ENCODE assay signal across 1 cellular context in the genomic region with DNA sequence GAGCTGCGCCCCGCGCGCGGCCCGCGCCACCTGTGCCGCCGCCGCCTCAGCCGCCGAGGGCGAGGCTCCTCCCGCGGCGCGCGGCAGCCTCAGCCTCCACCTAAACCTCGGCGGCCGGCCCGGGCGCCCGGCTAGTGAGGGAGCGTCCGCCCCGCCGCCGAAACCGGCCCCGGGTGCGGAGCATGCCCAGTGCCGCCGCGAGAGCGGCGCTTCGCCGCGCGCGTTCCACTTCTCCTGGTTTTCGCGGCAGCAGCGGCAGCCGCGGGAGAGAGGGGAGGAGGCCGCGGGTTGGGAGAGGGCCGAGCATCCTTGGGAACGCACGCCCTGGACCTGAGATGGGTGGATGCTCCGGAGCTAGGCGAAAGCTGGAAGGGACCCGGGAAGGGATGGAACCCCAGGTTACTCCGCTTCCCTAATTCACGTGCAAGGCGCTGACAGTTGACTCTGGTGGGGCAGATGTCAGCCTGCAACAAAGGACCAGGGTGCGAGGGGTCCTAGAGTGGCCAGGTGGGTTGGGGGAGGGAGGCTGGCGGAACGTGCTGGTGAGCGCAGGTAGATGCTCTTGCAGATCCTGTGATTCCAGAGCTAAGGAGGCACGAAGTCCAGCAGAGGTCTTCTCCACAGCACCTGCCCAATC.
TF ChIP-seq lines count a peak whose summit lies in the region.

A gene with protein sequence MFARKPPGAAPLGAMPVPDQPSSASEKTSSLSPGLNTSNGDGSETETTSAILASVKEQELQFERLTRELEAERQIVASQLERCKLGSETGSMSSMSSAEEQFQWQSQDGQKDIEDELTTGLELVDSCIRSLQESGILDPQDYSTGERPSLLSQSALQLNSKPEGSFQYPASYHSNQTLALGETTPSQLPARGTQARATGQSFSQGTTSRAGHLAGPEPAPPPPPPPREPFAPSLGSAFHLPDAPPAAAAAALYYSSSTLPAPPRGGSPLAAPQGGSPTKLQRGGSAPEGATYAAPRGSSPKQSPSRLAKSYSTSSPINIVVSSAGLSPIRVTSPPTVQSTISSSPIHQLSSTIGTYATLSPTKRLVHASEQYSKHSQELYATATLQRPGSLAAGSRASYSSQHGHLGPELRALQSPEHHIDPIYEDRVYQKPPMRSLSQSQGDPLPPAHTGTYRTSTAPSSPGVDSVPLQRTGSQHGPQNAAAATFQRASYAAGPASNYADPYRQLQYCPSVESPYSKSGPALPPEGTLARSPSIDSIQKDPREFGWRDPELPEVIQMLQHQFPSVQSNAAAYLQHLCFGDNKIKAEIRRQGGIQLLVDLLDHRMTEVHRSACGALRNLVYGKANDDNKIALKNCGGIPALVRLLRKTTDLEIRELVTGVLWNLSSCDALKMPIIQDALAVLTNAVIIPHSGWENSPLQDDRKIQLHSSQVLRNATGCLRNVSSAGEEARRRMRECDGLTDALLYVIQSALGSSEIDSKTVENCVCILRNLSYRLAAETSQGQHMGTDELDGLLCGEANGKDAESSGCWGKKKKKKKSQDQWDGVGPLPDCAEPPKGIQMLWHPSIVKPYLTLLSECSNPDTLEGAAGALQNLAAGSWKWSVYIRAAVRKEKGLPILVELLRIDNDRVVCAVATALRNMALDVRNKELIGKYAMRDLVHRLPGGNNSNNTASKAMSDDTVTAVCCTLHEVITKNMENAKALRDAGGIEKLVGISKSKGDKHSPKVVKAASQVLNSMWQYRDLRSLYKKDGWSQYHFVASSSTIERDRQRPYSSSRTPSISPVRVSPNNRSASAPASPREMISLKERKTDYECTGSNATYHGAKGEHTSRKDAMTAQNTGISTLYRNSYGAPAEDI (N-terminal part only) (minus strand): TSS at position 177 of the 637 bp plus-strand sequence. CDS start 593 bp downstream, outside the sequence.

TF ChIP-seq in IMR-90, 13 proteins besides CTCF, POLR2A, EP300 and RAD21:
- TF ChIP-seq RCOR1 (IDR thresholded peaks at IDR 0.05; ENCODE audit: insufficient replicate concordance, low read length): no peak
- no peak for TF ChIP-seq MAFK (IDR thresholded peaks at IDR 0.05; ENCODE audit: low read depth, low read length)
- TF ChIP-seq MXI1 (IDR thresholded peaks at IDR 0.05; ENCODE audit: borderline replicate concordance, low read depth, low read length): no peak
- TF ChIP-seq, protein P1, sequence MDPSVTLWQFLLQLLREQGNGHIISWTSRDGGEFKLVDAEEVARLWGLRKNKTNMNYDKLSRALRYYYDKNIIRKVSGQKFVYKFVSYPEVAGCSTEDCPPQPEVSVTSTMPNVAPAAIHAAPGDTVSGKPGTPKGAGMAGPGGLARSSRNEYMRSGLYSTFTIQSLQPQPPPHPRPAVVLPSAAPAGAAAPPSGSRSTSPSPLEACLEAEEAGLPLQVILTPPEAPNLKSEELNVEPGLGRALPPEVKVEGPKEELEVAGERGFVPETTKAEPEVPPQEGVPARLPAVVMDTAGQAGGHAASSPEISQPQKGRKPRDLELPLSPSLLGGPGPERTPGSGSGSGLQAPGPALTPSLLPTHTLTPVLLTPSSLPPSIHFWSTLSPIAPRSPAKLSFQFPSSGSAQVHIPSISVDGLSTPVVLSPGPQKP (IDR thresholded peaks at IDR 0.05; ENCODE audit: borderline replicate concordance, low read depth, low read length): no peak
- TF ChIP-seq, protein P2, sequence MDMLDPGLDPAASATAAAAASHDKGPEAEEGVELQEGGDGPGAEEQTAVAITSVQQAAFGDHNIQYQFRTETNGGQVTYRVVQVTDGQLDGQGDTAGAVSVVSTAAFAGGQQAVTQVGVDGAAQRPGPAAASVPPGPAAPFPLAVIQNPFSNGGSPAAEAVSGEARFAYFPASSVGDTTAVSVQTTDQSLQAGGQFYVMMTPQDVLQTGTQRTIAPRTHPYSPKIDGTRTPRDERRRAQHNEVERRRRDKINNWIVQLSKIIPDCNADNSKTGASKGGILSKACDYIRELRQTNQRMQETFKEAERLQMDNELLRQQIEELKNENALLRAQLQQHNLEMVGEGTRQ (IDR thresholded peaks at IDR 0.05; ENCODE audit: low read depth, low read length): no peak
- no peak for TF ChIP-seq SMC3 (IDR thresholded peaks at IDR 0.05; ENCODE audit: low read depth, low read length)
- no peak for TF ChIP-seq FOS (IDR thresholded peaks at IDR 0.05; ENCODE audit: low read depth, low read length)
- no peak for TF ChIP-seq CEBPB (IDR thresholded peaks at IDR 0.05; ENCODE audit: low read depth, low read length)
- no peak for TF ChIP-seq NFE2L2 (IDR thresholded peaks at IDR 0.05; ENCODE audit: low read depth, low read length)
